ENCODE assay signal across 21 cellular contexts in genomic region chr4:141899103-141899502, GRCh38.
"Had no signal": no experiment of that assay in that cellular context is flagged by ENCODE, and none has a peak within 500 bp of the region (broad histone marks: within the 10 kb centered on the region; RNA-seq: fewer than 3 reads in every experiment).

No MANE protein-coding gene starts in this region.

- H3K36me3 ChIP-seq: cardiac muscle cell, esophagus muscularis mucosa, heart right ventricle, prostate gland, right atrium auricular region, tibial nerve had no signal

- H3K4me3 ChIP-seq: cardiac muscle cell, esophagus muscularis mucosa, heart right ventricle, mucosa of descending colon, prostate gland, right atrium auricular region, tibial nerve had no signal

- H3K9me3 ChIP-seq: esophagus muscularis mucosa, heart right ventricle, mucosa of descending colon, prostate gland, right atrium auricular region, tibial nerve had no signal

- H3K27me3 ChIP-seq: cardiac muscle cell, esophagus muscularis mucosa, heart right ventricle, right atrium auricular region, tibial nerve had no signal

- H3K36me3 Mint-ChIP-seq: activated CD4-positive, alpha-beta memory T cell treated with anti-CD3 and anti-CD28 coated beads for 36 hours; activated naive CD8-positive, alpha-beta T cell; immature natural killer cell; naive B cell had no signal

- DNase-seq: activated B cell treated with CpG ODN at 0.5 μM for 24 hours; activated CD4-positive, alpha-beta memory T cell treated with anti-CD3 and anti-CD28 coated beads for 36 hours; activated CD4-positive, alpha-beta T cell treated with anti-CD3 and anti-CD28 coated beads for 4 hours; activated T-cell treated with anti-CD3 and anti-CD28 coated beads for 4 hours; effector CD8-positive, alpha-beta T cell; heart right ventricle; immature natural killer cell; kidney glomerular epithelial cell; left ventricle myocardium superior; mucosa of descending colon; naive B cell; stimulated activated naive CD8-positive, alpha-beta T cell treated with anti-CD3 and anti-CD28 coated beads, Interleukin-15, Interleukin-2, amounts not matched to agents 100 U/mL and 50 U/mL, for 24 hours had no signal

- H3K4me3 Mint-ChIP-seq: activated B cell treated with CpG ODN at 0.5 μM for 24 hours; activated CD4-positive, alpha-beta memory T cell treated with anti-CD3 and anti-CD28 coated beads for 36 hours; activated naive CD8-positive, alpha-beta T cell; activated T-helper 1 cell treated with anti-CD3 and anti-CD28 coated beads, Interleukin-12 subunit alpha, Interleukin-12 subunit beta, Interleukin-2, Interleukin-4 antibody, amounts not matched to agents 30 ng/mL and 10 ng/mL and 1 ng/mL, durations not matched to agents 14 hours and 24 hours and 36 hours; dendritic cell treated with granulocyte-macrophage colony-stimulating factor and Interleukin-4, amounts not matched to agents 40 ng/mL and 50 ng/mL, for 4 days; immature natural killer cell; naive B cell; neural crest cell had no signal

- H3K9me3 Mint-ChIP-seq: activated B cell treated with CpG ODN at 0.5 μM for 24 hours; activated CD4-positive, alpha-beta memory T cell treated with anti-CD3 and anti-CD28 coated beads for 36 hours; activated T-helper 1 cell treated with anti-CD3 and anti-CD28 coated beads, Interleukin-12 subunit alpha, Interleukin-12 subunit beta, Interleukin-2, Interleukin-4 antibody, amounts not matched to agents 30 ng/mL and 10 ng/mL and 1 ng/mL, durations not matched to agents 14 hours and 24 hours and 36 hours; dendritic cell treated with granulocyte-macrophage colony-stimulating factor and Interleukin-4, amounts not matched to agents 40 ng/mL and 50 ng/mL, for 4 days; naive B cell; neural crest cell had no signal

- H3K27ac Mint-ChIP-seq: activated B cell treated with CpG ODN at 0.5 μM for 24 hours; activated CD4-positive, alpha-beta memory T cell treated with anti-CD3 and anti-CD28 coated beads for 36 hours; activated naive CD8-positive, alpha-beta T cell; activated T-helper 1 cell treated with anti-CD3 and anti-CD28 coated beads, Interleukin-12 subunit alpha, Interleukin-12 subunit beta, Interleukin-2, Interleukin-4 antibody, amounts not matched to agents 30 ng/mL and 10 ng/mL and 1 ng/mL, durations not matched to agents 14 hours and 24 hours and 36 hours; dendritic cell treated with granulocyte-macrophage colony-stimulating factor and Interleukin-4, amounts not matched to agents 40 ng/mL and 50 ng/mL, for 4 days; immature natural killer cell had no signal

- H3K4me1 ChIP-seq: esophagus muscularis mucosa, heart right ventricle, prostate gland, right atrium auricular region, tibial nerve had no signal

- H3K27me3 Mint-ChIP-seq: activated B cell treated with CpG ODN at 0.5 μM for 24 hours; activated CD4-positive, alpha-beta memory T cell treated with anti-CD3 and anti-CD28 coated beads for 36 hours; dendritic cell treated with granulocyte-macrophage colony-stimulating factor and Interleukin-4, amounts not matched to agents 40 ng/mL and 50 ng/mL, for 4 days; naive B cell had no signal

- ATAC-seq: left ventricle myocardium superior; stimulated activated naive CD8-positive, alpha-beta T cell treated with anti-CD3 and anti-CD28 coated beads, Interleukin-15, Interleukin-2, amounts not matched to agents 100 U/mL and 50 U/mL, for 24 hours had no signal

- H3K4me1 Mint-ChIP-seq: activated B cell treated with CpG ODN at 0.5 μM for 24 hours, immature natural killer cell had no signal

- H3K27ac ChIP-seq: cardiac muscle cell, esophagus muscularis mucosa, heart right ventricle, prostate gland, right atrium auricular region, tibial nerve had no signal
